In genomic region chr4:53281438-53281837, GRCh38 we compare ENCODE assay signal across 18 cellular contexts.
DNase-seq lines count a peak whose midpoint lies in the region; ATAC-seq, FAIRE-seq and TF ChIP-seq lines count a peak whose summit lies in the region.
"Had no signal": no experiment of that assay in that cellular context is flagged by ENCODE, and none has a peak within 500 bp of the region (broad histone marks: within the 10 kb centered on the region; RNA-seq: fewer than 3 reads in every experiment).

No MANE protein-coding gene starts in this region.

- H2AFZ ChIP-seq in K562 (ENCODE audit: low read depth, low read length), result no peak overlapping the region

- H3K27me3 Mint-ChIP-seq in activated CD4-positive, alpha-beta T cell treated with anti-CD3 and anti-CD28 coated beads, Interleukin-2, amount 10 ng/mL, durations not matched to agents 24 days and 14 days, result no peaks in the 10 kb centered on the region

- H3K9ac ChIP-seq in K562 (ENCODE audit: insufficient read depth in 1 of 2, low read depth in 2 of 2, low read length in 2 of 2), result no peak overlapping the region
- H3K9ac ChIP-seq: BLaER1 treated with 17β-estradiol and CSF1 and Interleukin-3, amounts not matched to agents 10 nM and 100 nM had no signal

- TF ChIP-seq CTCF in AG10803 (conservative IDR thresholded peaks at IDR 0.05; ENCODE audit: low read length), result no peak
- TF ChIP-seq CTCF in HEK293 (tag by site-specific recombination; IDR thresholded peaks at IDR 0.05), result no peak
- TF ChIP-seq CTCF in K562 (IDR thresholded peaks at IDR 0.05 in 2 of 3, conservative IDR thresholded peaks at IDR 0.05 in 1 of 3; ENCODE audit: insufficient read depth in 2 of 3, low read depth in 1 of 3, low read length in 3 of 3), result no peak
- no peak for TF ChIP-seq CTCF in fibroblast of villous mesenchyme (IDR thresholded peaks at IDR 0.05; ENCODE audit: insufficient read depth, low read depth, low read length)
- TF ChIP-seq CTCF in brain microvascular endothelial cell (IDR thresholded peaks at IDR 0.05; ENCODE audit: low read depth, low read length, missing control alignments), result no peak

- intact Hi-C loops in K562 (cut with micrococcal nuclease), result no loop called here
- intact Hi-C loops in activated CD4-positive, alpha-beta T cell treated with anti-CD3 and anti-CD28 coated beads, Interleukin-2, amount 10 ng/mL, durations not matched to agents 24 days and 14 days (cut with micrococcal nuclease), result no loop called here

- no peaks in the 10 kb centered on the region for H4K20me1 ChIP-seq in K562 (replicated peaks; ENCODE audit: control insufficient read depth, insufficient read depth, low read length)

- H3K27ac ChIP-seq in HEK293 (ENCODE audit: extremely low read depth, low read depth, low read length) (no peak overlapping the region), K562 (ENCODE audit: extremely low read depth, low read depth, low read length) (no peak overlapping the region), brain microvascular endothelial cell (no peak overlapping the region)
- H3K27ac ChIP-seq: BLaER1 treated with 17β-estradiol and CSF1 and Interleukin-3, amounts not matched to agents 10 nM and 100 nM; HL-60 had no signal

- TF ChIP-seq EP300 in K562 (IDR thresholded peaks at IDR 0.05; ENCODE audit: low read length), result no peak

- no peaks in the 10 kb centered on the region for H3K9me1 ChIP-seq in K562 (ENCODE audit: control insufficient read depth, insufficient read depth, low read length)

- H3K9me3 ChIP-seq in HEK293 (ENCODE audit: control insufficient read depth, insufficient read depth, low read depth, low read length) (no peaks in the 10 kb centered on the region), K562 (replicated peaks; ENCODE audit: control insufficient read depth, insufficient read depth, low read depth, low read length) (no peaks in the 10 kb centered on the region)

- CTCF ChIA-PET in HEK293 (lab: Yijun Ruan, JAX) (no interaction called here), K562 (lab: Yijun Ruan, JAX; ENCODE audit: low intra/inter-chr PET ratio) (no interaction called here)

- no peak overlapping the region for H3K4me3 Mint-ChIP-seq in activated CD4-positive, alpha-beta T cell treated with anti-CD3 and anti-CD28 coated beads, Interleukin-2, amount 10 ng/mL, durations not matched to agents 24 days and 14 days
- no peak overlapping the region for H3K4me3 Mint-ChIP-seq in stimulated activated effector memory CD8-positive, alpha-beta T cell treated with anti-CD3 and anti-CD28 coated beads, Interleukin-12 subunit alpha, Interleukin-12 subunit beta, amount 100 ng/mL, for 72 hours

- H3K27ac Mint-ChIP-seq in activated CD4-positive, alpha-beta T cell treated with anti-CD3 and anti-CD28 coated beads, Interleukin-2, amount 10 ng/mL, durations not matched to agents 24 days and 14 days, result no peak overlapping the region
- H3K27ac Mint-ChIP-seq in stimulated activated effector memory CD8-positive, alpha-beta T cell treated with anti-CD3 and anti-CD28 coated beads, Interleukin-12 subunit alpha, Interleukin-12 subunit beta, amount 100 ng/mL, for 72 hours, result no peak overlapping the region

- no peaks in the 10 kb centered on the region for H3K27me3 ChIP-seq in K562 (ENCODE audit: control insufficient read depth in 2 of 2, insufficient read depth in 2 of 2, low read length in 2 of 2)
- H3K27me3 ChIP-seq in brain microvascular endothelial cell (replicated peaks), result no peaks in the 10 kb centered on the region
- H3K27me3 ChIP-seq: BLaER1 treated with 17β-estradiol and CSF1 and Interleukin-3, amounts not matched to agents 10 nM and 100 nM; MG63 had no signal

- no peaks in the 10 kb centered on the region for H3K9me3 Mint-ChIP-seq in activated CD4-positive, alpha-beta T cell treated with anti-CD3 and anti-CD28 coated beads, Interleukin-2, amount 10 ng/mL, durations not matched to agents 24 days and 14 days
- H3K9me3 Mint-ChIP-seq in stimulated activated effector memory CD8-positive, alpha-beta T cell treated with anti-CD3 and anti-CD28 coated beads, Interleukin-12 subunit alpha, Interleukin-12 subunit beta, amount 100 ng/mL, for 72 hours, result no peaks in the 10 kb centered on the region

- in situ Hi-C loops in K562 (cut with MboI), result no loop called here
- in situ Hi-C loops in brain microvascular endothelial cell (cut with HindIII; ENCODE audit: low pct_ligation_motif_present, low sequenced_read_pairs), result no loop called here

- no peak for TF ChIP-seq POLR2A in K562 (conservative IDR thresholded peaks at IDR 0.05)

- no peaks in the 10 kb centered on the region for H3K4me1 ChIP-seq in HEK293 (ENCODE audit: control insufficient read depth, insufficient read depth, low read length)
- no peaks in the 10 kb centered on the region for H3K4me1 ChIP-seq in K562 (replicated peaks in 1 of 2; ENCODE audit: control insufficient read depth in 2 of 2, insufficient read depth in 2 of 2, low read length in 2 of 2)

- WGBS in K562 (ENCODE audit: insufficient coverage, low coverage, missing lambda C conversion rate), result 62% methylated on average over 2 of the region's 2 CpGs

- no peak overlapping the region for H3K4me3 ChIP-seq in AG10803 (ENCODE audit: low read length)
- H3K4me3 ChIP-seq in HEK293 (ENCODE audit: low read depth, low read length), result no peak overlapping the region
- no peak overlapping the region for H3K4me3 ChIP-seq in K562
- no peak overlapping the region for H3K4me3 ChIP-seq in fibroblast of villous mesenchyme (ENCODE audit: low read depth, low read length)
- no peak overlapping the region for H3K4me3 ChIP-seq in brain microvascular endothelial cell (ENCODE audit: low read depth, low read length)
- H3K4me3 ChIP-seq: BLaER1 treated with 17β-estradiol and CSF1 and Interleukin-3, amounts not matched to agents 10 nM and 100 nM; MG63 had no signal

- H3K36me3 Mint-ChIP-seq in activated CD4-positive, alpha-beta T cell treated with anti-CD3 and anti-CD28 coated beads, Interleukin-2, amount 10 ng/mL, durations not matched to agents 24 days and 14 days (ENCODE audit: low read depth), result peaks cover 8% of the 10 kb centered on the region
- no peaks in the 10 kb centered on the region for H3K36me3 Mint-ChIP-seq in stimulated activated effector memory CD8-positive, alpha-beta T cell treated with anti-CD3 and anti-CD28 coated beads, Interleukin-12 subunit alpha, Interleukin-12 subunit beta, amount 100 ng/mL, for 72 hours

- no peak for FAIRE-seq in K562 (lab: Jason Lieb, UNC)
- FAIRE-seq: GM12892 had no signal

- POLR2A ChIA-PET in HEK293 (lab: Yijun Ruan, JAX), result no interaction called here
- POLR2A ChIA-PET in K562 (lab: Yijun Ruan, JAX), result no interaction called here

- no peak for ATAC-seq in K562
- ATAC-seq in stimulated activated effector memory CD8-positive, alpha-beta T cell treated with anti-CD3 and anti-CD28 coated beads, Interleukin-12 subunit alpha, Interleukin-12 subunit beta, amount 100 ng/mL, for 72 hours, result no peak

- no peak overlapping the region for H3K4me2 ChIP-seq in K562 (ENCODE audit: insufficient read depth, low read length)
- H3K4me2 ChIP-seq: BLaER1 treated with 17β-estradiol and CSF1 and Interleukin-3, amounts not matched to agents 10 nM and 100 nM had no signal

- H3K79me2 ChIP-seq in K562 (ENCODE audit: control insufficient read depth, insufficient read depth, low read length), result 0 out of 3 replicates have a peak, but pooled peaks cover 3% of the 10 kb centered on the region

- H3K36me3 ChIP-seq in HEK293 (ENCODE audit: control insufficient read depth in 2 of 2, insufficient read depth in 1 of 2, low read length in 2 of 2) (no peaks in the 10 kb centered on the region), K562 (ENCODE audit: control insufficient read depth, insufficient read depth, low read length) (no peaks in the 10 kb centered on the region), brain microvascular endothelial cell (replicated peaks) (no peaks in the 10 kb centered on the region)

- no peak for TF ChIP-seq RAD21 in K562 (CRISPR knock-in tag; conservative IDR thresholded peaks at IDR 0.05 in 1 of 2, IDR thresholded peaks at IDR 0.05 in 1 of 2)

- H3K4me1 Mint-ChIP-seq in activated CD4-positive, alpha-beta T cell treated with anti-CD3 and anti-CD28 coated beads, Interleukin-2, amount 10 ng/mL, durations not matched to agents 24 days and 14 days, result no peaks in the 10 kb centered on the region
- H3K4me1 Mint-ChIP-seq in stimulated activated effector memory CD8-positive, alpha-beta T cell treated with anti-CD3 and anti-CD28 coated beads, Interleukin-12 subunit alpha, Interleukin-12 subunit beta, amount 100 ng/mL, for 72 hours, result no peaks in the 10 kb centered on the region

- no TSS peak for BruUV-seq in K562 (replicated peaks; lab: Mats Ljungman, UMichigan)

- DNase-seq in AG10803 (ENCODE audit: low read depth) (peak; percentile 10), K562 (ENCODE audit: extremely low read depth in 1 of 4, low spot score in 3 of 4) (no peak), fibroblast of villous mesenchyme (ENCODE audit: low read depth) (peak; percentile 85), brain microvascular endothelial cell (no peak)
- DNase-seq in stimulated activated CD4-positive, alpha-beta T cell treated with anti-CD3 and anti-CD28 coated beads, Interleukin-4, amount 100 ng/mL, for 4 hours, result no peak
- DNase-seq in activated CD4-positive, alpha-beta T cell treated with anti-CD3 and anti-CD28 coated beads, Interleukin-2, amount 10 ng/mL, durations not matched to agents 24 days and 14 days, result no peak
- DNase-seq in stimulated activated effector memory CD8-positive, alpha-beta T cell treated with anti-CD3 and anti-CD28 coated beads, Interleukin-12 subunit alpha, Interleukin-12 subunit beta, amount 100 ng/mL, for 72 hours (ENCODE audit: low spot score in 2 of 2), result no peak
- DNase-seq: ACHN, DMS79 treated with DMSO at 0.1 percent for 48 hours, GDM1, KG1, MG63, NCI-H1092 treated with DMSO at 0.1 percent for 48 hours, NCI-H1694 treated with DMSO at 0.1 percent for 48 hours had no signal

TF ChIP-seq in HEK293, 187 proteins besides CTCF, POLR2A, EP300 and RAD21 (continues in another document):
- TF ChIP-seq EGR2 (tag by site-specific recombination; IDR thresholded peaks at IDR 0.05; ENCODE audit: low read depth), result no peak

TF ChIP-seq in K562, 482 proteins besides CTCF, POLR2A, EP300 and RAD21:
- TF ChIP-seq SAFB2 (IDR thresholded peaks at IDR 0.05; ENCODE audit: borderline replicate concordance, low read depth, low read length, severe bottlenecking), result no peak
- TF ChIP-seq CEBPB (tag; IDR thresholded peaks at IDR 0.05), result peak; percentile 24; the same call in 1 of the 2 replicates

Comparison
In these comparisons a context has a peak if more than half of its experiments do, and no peak if none do; other contexts are left out.
1. DNase-seq: peak in AG10803 (single experiment) and fibroblast of villous mesenchyme (single experiment); none in K562 (0 of 4), brain microvascular endothelial cell (single experiment), stimulated activated CD4-positive, alpha-beta T cell treated with anti-CD3 and anti-CD28 coated beads, Interleukin-4, amount 100 ng/mL, for 4 hours (0 of 2), activated CD4-positive, alpha-beta T cell treated with anti-CD3 and anti-CD28 coated beads, Interleukin-2, amount 10 ng/mL, durations not matched to agents 24 days and 14 days (single experiment) and stimulated activated effector memory CD8-positive, alpha-beta T cell treated with anti-CD3 and anti-CD28 coated beads, Interleukin-12 subunit alpha, Interleukin-12 subunit beta, amount 100 ng/mL, for 72 hours (0 of 2).